Comparison of ENCODE assay signal across 8 cellular contexts in the genomic region with DNA sequence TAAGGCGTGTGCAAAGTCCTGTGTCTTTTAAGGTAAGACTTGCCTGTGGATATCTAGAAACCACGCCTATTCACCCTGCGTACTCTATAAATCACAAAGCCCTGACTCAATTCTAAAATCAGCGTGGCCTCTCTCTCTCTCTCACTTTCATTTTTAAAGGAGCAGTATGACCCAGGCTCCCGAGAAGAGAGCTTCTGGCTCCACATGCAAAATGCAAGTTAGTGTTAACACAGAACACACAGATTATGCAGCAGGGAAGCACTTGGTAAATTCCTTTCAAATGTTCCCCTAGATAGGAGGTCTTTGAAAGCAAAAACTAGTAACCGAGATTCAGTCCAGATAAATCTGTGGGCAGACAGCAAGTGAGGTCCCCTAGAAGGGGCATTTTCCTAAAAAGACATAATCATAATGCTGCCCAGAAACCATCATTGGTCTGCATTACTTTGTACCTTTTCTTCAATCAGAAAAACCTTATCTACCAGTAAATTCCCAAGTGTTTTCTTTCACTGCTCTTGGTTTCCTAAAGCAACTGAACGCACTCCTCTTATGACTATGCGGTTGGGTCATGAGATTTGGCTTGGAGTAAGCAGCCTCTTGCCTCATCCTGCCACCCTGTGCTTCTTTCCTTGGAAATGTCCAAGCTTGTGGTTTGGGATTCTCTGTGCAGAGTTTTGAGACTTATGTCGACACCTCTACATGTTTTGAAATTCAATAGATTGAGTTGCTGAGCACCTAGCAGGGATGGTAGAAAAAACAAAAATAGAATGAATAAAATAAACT. TPM values are rescaled to one million over a fixed set of nuclear protein-coding genes. Genes with fewer than 3 reads are reported as not detected.
DNase-seq lines count a peak whose midpoint lies in the region; ATAC-seq and TF ChIP-seq lines count a peak whose summit lies in the region.

No MANE protein-coding gene starts in this region.

- DNase-seq in GM10266 (ENCODE audit: extremely low spot score) (peak; percentile 72), NCI-H1092 (lab: John Stamatoyannopoulos, UW) (no peak), NCI-H82 treated with DMSO at 0.1 percent for 48 hours (lab: John Stamatoyannopoulos, UW; ENCODE audit: unreplicated experiment) (no peak)

- H3K4me1 ChIP-seq in HUES48 (ENCODE audit: control insufficient read depth, insufficient read depth, low read length) = peaks cover 5% of the 10 kb centered on the region
- peaks cover 8% of the 10 kb centered on the region for H3K4me1 ChIP-seq in iPS-18a (ENCODE audit: control insufficient read depth, low read depth, low read length)

- H3K27ac ChIP-seq in HUES48 (ENCODE audit: low read depth, low read length) (peak overlapping the region; percentile 22), adipose tissue (ENCODE audit: low read depth, low read length) (peak overlapping the region; percentile 17), iPS-18a (ENCODE audit: low read length) (no peak overlapping the region), skin epidermis (peak overlapping the region in 17 of 21 experiments; percentile 14 to 83 (median 59))

- peak; percentile 99 for ATAC-seq in GM21576 (IDR thresholded peaks at IDR 0.05; ENCODE audit: unreplicated experiment)

- WGBS in adipose tissue, 3 donors = 17 to 23% (median 22%) methylated on average over 9 of the region's 9 CpGs

- H3K27me3 ChIP-seq in HUES48 (ENCODE audit: control insufficient read depth, insufficient read depth, low read length) (no peaks in the 10 kb centered on the region), iPS-18a (ENCODE audit: control insufficient read depth, insufficient read depth, low read length) (no peaks in the 10 kb centered on the region)

- H3K9ac ChIP-seq in HUES48 (ENCODE audit: low read depth, low read length) (no peak overlapping the region), iPS-18a (ENCODE audit: low read length) (no peak overlapping the region)

- TF ChIP-seq CTCF in GM10266 (IDR thresholded peaks at IDR 0.05; ENCODE audit: control insufficient read depth, insufficient read depth, low read depth, missing control alignments) = no peak

- H3K36me3 ChIP-seq in HUES48 (ENCODE audit: control insufficient read depth, insufficient read depth, low read length) = no peaks in the 10 kb centered on the region
- H3K36me3 ChIP-seq in iPS-18a (ENCODE audit: control insufficient read depth, low read depth, low read length) = no peaks in the 10 kb centered on the region

- H3K4me3 ChIP-seq in HUES48 (ENCODE audit: low read depth, low read length) (no peak overlapping the region), iPS-18a (ENCODE audit: low read length) (peak overlapping the region; percentile 6), skin epidermis (peak overlapping the region in 2 of 7 experiments; percentile 8 to 14)

- no peaks in the 10 kb centered on the region for H3K9me3 ChIP-seq in HUES48 (ENCODE audit: control insufficient read depth, insufficient read depth, low read length)
- no peaks in the 10 kb centered on the region for H3K9me3 ChIP-seq in iPS-18a (ENCODE audit: control insufficient read depth, low read depth, low read length)

RNA-seq across cellular contexts. Expression of a gene that starts 31.7 kb away (rescaled TPM):
- 1 to 10 TPM in 1 of 3 donors, under 1 TPM in 2; 0.20 to 1.7 (median 0.85) TPM for polyA plus RNA-seq in adipose tissue
